8 cellular contexts compared by ENCODE assay signal in the genomic region with DNA sequence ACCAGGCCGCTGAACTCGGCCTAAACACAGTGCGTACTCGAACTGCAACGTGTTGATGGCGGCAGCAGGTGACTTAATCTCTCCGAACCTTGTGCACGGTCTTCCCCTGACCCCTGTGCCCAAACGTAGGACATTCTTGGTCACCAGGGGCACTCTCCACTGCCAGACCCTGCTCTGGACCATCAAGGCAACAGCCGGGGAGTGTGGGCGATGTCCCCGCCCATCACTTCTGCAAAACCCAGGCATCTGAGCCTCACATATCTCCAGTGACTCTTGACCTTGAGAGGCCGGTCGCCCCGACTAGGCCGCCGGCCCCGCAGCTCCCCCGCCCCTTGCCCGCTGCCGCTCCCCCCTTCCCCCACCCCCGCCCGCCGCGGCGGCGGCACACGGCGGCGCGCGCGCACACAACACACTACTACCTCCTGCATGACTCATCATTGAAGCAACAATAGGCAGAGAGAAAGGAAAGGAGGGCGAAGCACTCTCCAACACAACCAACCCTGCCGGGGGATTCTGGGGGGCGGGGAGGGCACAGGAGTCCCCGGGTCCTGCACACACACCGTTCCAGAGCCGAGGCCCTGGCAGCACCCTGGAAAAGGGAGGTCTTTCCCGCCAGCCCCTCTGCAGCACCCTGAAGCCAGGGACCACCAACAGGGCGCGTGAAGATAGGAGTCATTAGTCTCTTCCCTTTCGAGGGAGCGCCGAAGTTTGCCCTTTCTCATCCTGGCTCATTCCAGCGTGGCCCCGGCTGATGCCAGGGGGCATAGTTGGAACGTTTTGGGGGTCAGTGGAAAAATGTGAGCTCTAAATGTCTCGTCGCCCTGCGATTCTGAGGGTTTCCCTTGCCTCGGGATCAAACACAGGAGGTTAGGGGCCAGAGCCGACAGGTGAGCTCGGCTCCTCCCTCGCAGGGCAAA. TPM values are rescaled to one million over a fixed set of nuclear protein-coding genes. Genes with fewer than 3 reads are reported as not detected.
DNase-seq lines count a peak whose midpoint lies in the region; ATAC-seq and TF ChIP-seq lines count a peak whose summit lies in the region.

No MANE protein-coding gene starts in this region.

- H3K36me3 ChIP-seq in CD8-positive, alpha-beta T cell (ENCODE audit: insufficient read depth, low read length) = no peaks in the 10 kb centered on the region
- H3K36me3 ChIP-seq in ascending aorta = no peaks in the 10 kb centered on the region

- CTCF ChIA-PET in CD8-positive, alpha-beta T cell (lab: Charles Lee) = interaction anchor here (1.0 to 3.6 kb wide), 4 partner anchors 15 to 20 kb away, joined by 3 to 20 read pairs (median 6); no protein-coding TSS in a partner anchor

- peak; percentile 14 for ATAC-seq in CD8-positive, alpha-beta T cell
- no peak for ATAC-seq in GM18873 (IDR thresholded peaks at IDR 0.05; ENCODE audit: low FRiP score, unreplicated experiment)

- peak in 6 of 7 experiments; percentile 40 to 83 (median 64) for DNase-seq in CD8-positive, alpha-beta T cell
- peak; percentile 72 for DNase-seq in LHCN-M2 (ENCODE audit: low read depth)
- peak; percentile 53 for DNase-seq in T-helper 9 cell
- peak in 1 of 2 donors; percentile 88 for DNase-seq in ascending aorta (ENCODE audit: low spot score in 2 of 2)
- DNase-seq in hepatic stellate cell (ENCODE audit: low spot score) = peak; percentile 72
- peak; percentile 63 for DNase-seq in retinal pigment epithelial cell (ENCODE audit: low read depth)
- no peak for DNase-seq in occipital lobe (lab: John Stamatoyannopoulos, UW)

- H3K27me3 Mint-ChIP-seq in CD8-positive, alpha-beta T cell (ENCODE audit: low read depth) = no peaks in the 10 kb centered on the region

- peaks cover 57% of the 10 kb centered on the region for H3K4me1 ChIP-seq in CD8-positive, alpha-beta T cell (ENCODE audit: insufficient read depth, low read length)
- peaks cover 40 to 60% of the 10 kb centered on the region in 2 donors for H3K4me1 ChIP-seq in ascending aorta

- peak overlapping the region; percentile 71 for H3K4me3 ChIP-seq in CD8-positive, alpha-beta T cell (ENCODE audit: low read depth, low read length)
- H3K4me3 ChIP-seq in ascending aorta (peak overlapping the region; percentile 84 to 86), retinal pigment epithelial cell (ENCODE audit: low read length) (peak overlapping the region; percentile 72)

- POLR2A ChIA-PET in CD8-positive, alpha-beta T cell (lab: Charles Lee) = interaction anchor here (0.8 to 4.6 kb wide), 3 partner anchors 7 to 110 kb away, joined by 3 to 67 read pairs (median 17); no protein-coding TSS in a partner anchor

- H3K27ac Mint-ChIP-seq in CD8-positive, alpha-beta T cell = peak overlapping the region; percentile 100

- H3K27me3 ChIP-seq in CD8-positive, alpha-beta T cell (ENCODE audit: insufficient read depth, low read length) = no peaks in the 10 kb centered on the region
- H3K27me3 ChIP-seq in ascending aorta = no peaks in the 10 kb centered on the region

- peak overlapping the region; percentile 99 for H3K27ac ChIP-seq in CD8-positive, alpha-beta T cell (ENCODE audit: low read depth, low read length)
- H3K27ac ChIP-seq in ascending aorta = peak overlapping the region; percentile 97 to 98

- TF ChIP-seq CTCF in CD8-positive, alpha-beta T cell (IDR thresholded peaks at IDR 0.05) = no peak
- no peak for TF ChIP-seq CTCF in ascending aorta (IDR thresholded peaks at IDR 0.05)
- no peak for TF ChIP-seq CTCF in retinal pigment epithelial cell (conservative IDR thresholded peaks at IDR 0.05; ENCODE audit: low read depth, low read length)

- peaks cover 9% of the 10 kb centered on the region for H3K36me3 Mint-ChIP-seq in CD8-positive, alpha-beta T cell

- H3K4me1 Mint-ChIP-seq in CD8-positive, alpha-beta T cell (ENCODE audit: low read depth) = peaks cover 51% of the 10 kb centered on the region

- no peaks in the 10 kb centered on the region for H3K9me3 Mint-ChIP-seq in CD8-positive, alpha-beta T cell

- peak overlapping the region; percentile 99 for H3K4me3 Mint-ChIP-seq in CD8-positive, alpha-beta T cell

- intact Hi-C loops in CD8-positive, alpha-beta T cell (cut with DNase I, micrococcal nuclease) = loop anchor here in 1 of 2 experiments (10.0 kb wide), 1 partner anchor 754 kb away; a partner anchor contains a TSS
- intact Hi-C loops in ascending aorta (cut with DNase I) = loop anchor here (10.0 kb wide), 2 partner anchors 344 to 1266 kb away; a partner anchor contains a TSS

- H3K9me3 ChIP-seq in CD8-positive, alpha-beta T cell (ENCODE audit: low read length) = no peaks in the 10 kb centered on the region
- no peaks in the 10 kb centered on the region for H3K9me3 ChIP-seq in ascending aorta

RNA-seq across cellular contexts. Expression of a gene that starts 1.9 kb away (rescaled TPM):
- 100 to 1,000 TPM; 105 to 114 TPM for total RNA-seq in CD8-positive, alpha-beta T cell
- total RNA-seq in LHCN-M2 (2014; rRNA removed) = 6.3 and 6.8 TPM in 2 replicates
- polyA plus RNA-seq in LHCN-M2 (2012) = 7.8 TPM
- 4.9 TPM for total RNA-seq in ascending aorta
- 7.6 TPM for total RNA-seq in occipital lobe

Comparison
In these comparisons a context has a peak if more than half of its experiments do, and no peak if none do; other contexts are left out.
1. RNA of a gene that starts 1.9 kb away (total RNA-seq): 105 to 114 TPM in CD8-positive, alpha-beta T cell; 7.6 TPM in occipital lobe (single experiment), 6.3 to 6.8 TPM in LHCN-M2 and 4.9 TPM in ascending aorta (single experiment); every median in the first group is over 10 times any median in the second.
2. Peak in every context shown above with its lines, with median percentiles within 50 percentile points of each other: H3K4me3 ChIP-seq.